In the genomic region with DNA sequence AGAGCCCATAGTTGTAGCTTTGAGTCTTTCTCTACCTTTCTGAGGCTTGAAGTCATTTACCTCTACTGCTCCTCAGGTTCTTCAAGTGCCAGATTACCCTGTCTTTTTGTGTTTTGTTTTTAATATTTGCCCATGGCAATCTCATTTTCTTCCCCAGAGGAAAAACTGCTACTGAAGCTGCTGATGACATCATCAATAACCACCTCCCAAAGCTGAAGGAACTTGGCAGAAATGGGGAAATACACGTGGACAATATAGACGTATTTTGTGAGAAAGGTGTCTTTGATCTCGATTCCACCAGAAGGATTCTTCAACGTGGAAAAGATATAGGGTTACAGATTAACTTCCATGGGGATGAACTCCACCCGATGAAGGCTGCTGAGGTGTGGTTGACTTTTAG, we compare ENCODE assay signal across 35 cellular contexts. TPM values are rescaled to one million over a fixed set of nuclear protein-coding genes. Genes with fewer than 3 reads are reported as not detected.
"Had no signal": no experiment of that assay in that cellular context is flagged by ENCODE, and none has a peak within 500 bp of the region (broad histone marks: within the 10 kb centered on the region; RNA-seq: fewer than 3 reads in every experiment).

No MANE protein-coding gene starts in this region.

- H3K36me3 ChIP-seq: adrenal gland, breast epithelium, SJSA1 had no signal

- H3K4me1 Mint-ChIP-seq: activated CD4-positive, alpha-beta T cell treated with anti-CD3 and anti-CD28 coated beads for 36 hours; activated CD4-positive, alpha-beta T cell treated with anti-CD3 and anti-CD28 coated beads, Interleukin-2, amount 10 ng/mL, durations not matched to agents 7 days and 5 days had no signal

- H3K9me3 Mint-ChIP-seq: activated CD4-positive, alpha-beta T cell treated with anti-CD3 and anti-CD28 coated beads, Interleukin-2, amount 10 ng/mL, durations not matched to agents 7 days and 5 days; activated naive CD4-positive, alpha-beta T cell treated with anti-CD3 and anti-CD28 coated beads for 36 hours; activated naive CD4-positive, alpha-beta T cell treated with anti-CD3 and anti-CD28 coated beads, Interleukin-2, amount 50 U/mL, for 72 hours; activated T-cell treated with anti-CD3 and anti-CD28 coated beads, Interleukin-2, amount 50 U/mL, for 24 hours; T-helper 1 cell treated with Interleukin-12 subunit alpha and Interleukin-12 subunit beta and Interleukin-4 antibody, amounts not matched to agents 30 μg/mL and 1 μg/mL, for 36 hours; T-helper 2 cell treated with Interferon-gamma antibody and Interleukin-4, amounts not matched to agents 5 μg/mL and 100 μg/mL, for 36 hours; WTC11 had no signal

- H3K27ac Mint-ChIP-seq: activated CD4-positive, alpha-beta T cell treated with anti-CD3 and anti-CD28 coated beads for 36 hours; activated CD4-positive, alpha-beta T cell treated with anti-CD3 and anti-CD28 coated beads, Interleukin-2, amount 10 ng/mL, durations not matched to agents 7 days and 5 days; activated CD8-positive, alpha-beta T cell treated with anti-CD3 and anti-CD28 coated beads, Interleukin-2, amount 10 ng/mL, durations not matched to agents 7 days and 5 days; activated naive CD4-positive, alpha-beta T cell treated with anti-CD3 and anti-CD28 coated beads for 36 hours; activated naive CD4-positive, alpha-beta T cell treated with anti-CD3 and anti-CD28 coated beads, Interleukin-2, amount 50 U/mL, for 72 hours; activated T-cell treated with anti-CD3 and anti-CD28 coated beads, Interleukin-2, amount 50 U/mL, for 24 hours; T-helper 1 cell treated with Interleukin-12 subunit alpha and Interleukin-12 subunit beta and Interleukin-4 antibody, amounts not matched to agents 30 μg/mL and 1 μg/mL, for 36 hours; T-helper 2 cell treated with Interferon-gamma antibody and Interleukin-4, amounts not matched to agents 5 μg/mL and 100 μg/mL, for 36 hours; WTC11 had no signal

- H3K4me1 ChIP-seq: adrenal gland, body of pancreas, breast epithelium, SJSA1 had no signal

- H3K27me3 Mint-ChIP-seq: activated CD4-positive, alpha-beta T cell treated with anti-CD3 and anti-CD28 coated beads for 36 hours; activated CD4-positive, alpha-beta T cell treated with anti-CD3 and anti-CD28 coated beads, Interleukin-2, amount 10 ng/mL, durations not matched to agents 7 days and 5 days; activated T-cell treated with anti-CD3 and anti-CD28 coated beads, Interleukin-2, amount 50 U/mL, for 24 hours had no signal

- H3K27me3 ChIP-seq: adrenal gland, body of pancreas, breast epithelium had no signal

- DNase-seq: activated CD4-positive, alpha-beta T cell treated with anti-CD3 and anti-CD28 coated beads for 36 hours; activated CD4-positive, alpha-beta T cell treated with anti-CD3 and anti-CD28 coated beads, Interleukin-2, amount 10 ng/mL, durations not matched to agents 7 days and 5 days; activated CD4-positive, alpha-beta T cell treated with anti-CD3 and anti-CD28 coated beads, Interleukin-2, amount 50 U/mL, for 48 hours; activated CD8-positive, alpha-beta T cell treated with anti-CD3 and anti-CD28 coated beads, Interleukin-2, amount 10 ng/mL, durations not matched to agents 7 days and 5 days; activated gamma-delta T cell treated with Interleukin-2 at 50 U/mL for 16 hours; activated naive CD4-positive, alpha-beta T cell treated with anti-CD3 and anti-CD28 coated beads for 36 hours; activated T-cell treated with anti-CD3 and anti-CD28 coated beads, Interleukin-2, amount 50 U/mL, for 24 hours; adrenal gland; body of pancreas; MM.1S; NCI-H1092; NCI-H1417; NCI-H146; NCI-H187; NCI-H2029 treated with DMSO at 0.1 percent for 48 hours; NCI-H2107; NCI-H2171; NCI-H510A; NCI-H526; NCI-H748 treated with DMSO at 0.1 percent for 48 hours; SHP77 treated with DMSO at 0.1 percent for 48 hours; SK-N-SH had no signal

- H3K36me3 Mint-ChIP-seq: activated naive CD4-positive, alpha-beta T cell treated with anti-CD3 and anti-CD28 coated beads, Interleukin-2, amount 50 U/mL, for 72 hours; WTC11 had no signal

- H3K4me3 ChIP-seq: adrenal gland, body of pancreas, breast epithelium, SJSA1 had no signal

- H3K9me3 ChIP-seq: adrenal gland, body of pancreas, breast epithelium, SJSA1, SK-N-SH had no signal

- H3K27ac ChIP-seq: adrenal gland, body of pancreas, breast epithelium, SJSA1 had no signal

- ATAC-seq: activated CD4-positive, alpha-beta T cell treated with anti-CD3 and anti-CD28 coated beads for 36 hours; activated CD4-positive, CD25-positive, alpha-beta regulatory T cell treated with anti-CD3 and anti-CD28 coated beads, Interleukin-2, amount 50 U/mL, for 24 hours; activated CD8-positive, alpha-beta T cell treated with anti-CD3 and anti-CD28 coated beads, Interleukin-2, amount 10 ng/mL, durations not matched to agents 7 days and 5 days; activated naive CD4-positive, alpha-beta T cell treated with anti-CD3 and anti-CD28 coated beads, Interleukin-2, amount 50 U/mL, for 72 hours; body of pancreas; Panc1; WTC11 had no signal

- H3K9ac ChIP-seq: SK-N-SH had no signal

- H3K4me3 Mint-ChIP-seq: activated CD4-positive, alpha-beta T cell treated with anti-CD3 and anti-CD28 coated beads for 36 hours; activated CD4-positive, alpha-beta T cell treated with anti-CD3 and anti-CD28 coated beads, Interleukin-2, amount 10 ng/mL, durations not matched to agents 7 days and 5 days; activated CD8-positive, alpha-beta T cell treated with anti-CD3 and anti-CD28 coated beads, Interleukin-2, amount 10 ng/mL, durations not matched to agents 7 days and 5 days; activated naive CD4-positive, alpha-beta T cell treated with anti-CD3 and anti-CD28 coated beads for 36 hours; activated T-cell treated with anti-CD3 and anti-CD28 coated beads, Interleukin-2, amount 50 U/mL, for 24 hours; T-helper 1 cell treated with Interleukin-12 subunit alpha and Interleukin-12 subunit beta and Interleukin-4 antibody, amounts not matched to agents 30 μg/mL and 1 μg/mL, for 36 hours; T-helper 2 cell treated with Interferon-gamma antibody and Interleukin-4, amounts not matched to agents 5 μg/mL and 100 μg/mL, for 36 hours; WTC11 had no signal

- H3K4me2 ChIP-seq: SK-N-SH had no signal

- FAIRE-seq: astrocyte, TTC549 had no signal

RNA-seq across cellular contexts. Expression of gene CCDC38, which starts 17.8 kb away (rescaled TPM):
- total RNA-seq: activated CD4-positive, alpha-beta T cell treated with anti-CD3 and anti-CD28 coated beads, Interleukin-2, amount 10 ng/mL, durations not matched to agents 7 days and 5 days; activated CD8-positive, alpha-beta T cell treated with anti-CD3 and anti-CD28 coated beads, Interleukin-2, amount 10 ng/mL, durations not matched to agents 7 days and 5 days; body of pancreas; cardiac septum; LHCN-M2; RPMI7951; WTC11 had no signal
- polyA plus RNA-seq: SK-N-SH had no signal

RNA-seq across cellular contexts. Expression of gene HAL, which starts 35.9 kb away (rescaled TPM):
- total RNA-seq: RPMI7951 had no signal
